In the genomic region with DNA sequence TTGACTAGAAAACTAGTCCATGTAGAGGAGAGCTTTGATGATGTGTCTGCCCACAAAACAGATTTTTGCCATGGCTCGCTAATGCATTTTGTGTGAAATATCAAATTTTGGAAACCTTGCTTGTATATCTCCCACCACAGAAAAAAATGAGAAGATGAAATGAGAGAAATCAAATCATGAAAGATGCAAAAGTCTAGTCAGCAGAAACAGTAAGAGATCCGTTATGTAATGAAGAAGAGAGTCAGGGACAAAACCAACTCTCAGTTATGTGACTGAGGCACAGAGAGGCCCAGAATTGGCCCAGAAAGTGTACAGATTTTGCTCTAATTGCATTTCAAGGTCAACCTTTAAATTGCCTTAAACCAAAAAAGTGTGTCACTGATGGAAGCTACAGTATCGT, we compare ENCODE assay signal across 19 cellular contexts.
A peak's percentile ranks its signal among the peaks of the same experiment; 100 is the strongest.
DNase-seq lines count a peak whose midpoint lies in the region; ATAC-seq and TF ChIP-seq lines count a peak whose summit lies in the region.
"Had no signal": no experiment of that assay in that cellular context is flagged by ENCODE, and none has a peak within 500 bp of the region (broad histone marks: within the 10 kb centered on the region; RNA-seq: fewer than 3 reads in every experiment).

No MANE protein-coding gene starts in this region.

- H3K4me3 ChIP-seq in SK-N-SH (ENCODE audit: low read depth in 2 of 2, low read length in 1 of 2) (no peak overlapping the region), RWPE2 (ENCODE audit: severe bottlenecking) (no peak overlapping the region), skeletal muscle tissue (ENCODE audit: low read length in 3 of 3) (no peak overlapping the region), gastroesophageal sphincter (no peak overlapping the region)
- H3K4me3 ChIP-seq: PC-9 had no signal

- no peak for TF ChIP-seq POLR2A in gastroesophageal sphincter (IDR thresholded peaks at IDR 0.05)

- no peaks in the 10 kb centered on the region for H4K20me1 ChIP-seq in SK-N-SH (ENCODE audit: insufficient read depth)

- peak overlapping the region; percentile 53; the same call in 1 of the 2 replicates for H3K4me2 ChIP-seq in SK-N-SH
- H3K4me2 ChIP-seq: KMS-11 had no signal

- no peak overlapping the region for H2AFZ ChIP-seq in SK-N-SH (ENCODE audit: low read depth)
- H2AFZ ChIP-seq: PC-9 had no signal

- no peaks in the 10 kb centered on the region for H3K9me3 ChIP-seq in SK-N-SH
- H3K9me3 ChIP-seq in RWPE2 (ENCODE audit: severe bottlenecking), result no peaks in the 10 kb centered on the region
- no peaks in the 10 kb centered on the region for H3K9me3 ChIP-seq in skeletal muscle tissue (ENCODE audit: control insufficient read depth in 3 of 3, low read length in 3 of 3)
- no peaks in the 10 kb centered on the region for H3K9me3 ChIP-seq in gastroesophageal sphincter

- ATAC-seq in SK-N-SH treated with all-trans-retinoic acid at 6 μM for 48 hours (no peak), RWPE2 (ENCODE audit: low read depth) (no peak), memory B cell (ENCODE audit: low read depth) (no peak), gastroesophageal sphincter (no peak), T-cell (replicated peaks in 1 of 4) (no peak)
- ATAC-seq: CD8-positive, alpha-beta T cell had no signal

- WGBS in SK-N-SH (ENCODE audit: low lambda C conversion rate), result 95% methylated on average over 3 of the region's 3 CpGs
- 79 to 87% methylated on average over 2 to 3 of the region's 3 CpGs for WGBS in gastroesophageal sphincter (ENCODE audit: low coverage in 1 of 2), 2 donors

- no peaks in the 10 kb centered on the region for H3K9me2 ChIP-seq in SK-N-SH

- CTCF ChIA-PET in SK-N-SH (lab: Yijun Ruan, JAX), result interaction anchor here (0.9 to 1.1 kb wide), 2 partner anchors 12 to 164 kb away, joined by 4 read pairs; no protein-coding TSS in a partner anchor
- CTCF ChIA-PET in T-cell (lab: Charles Lee), result interaction anchor here in 1 of 2 donors (0.7 kb wide), 1 partner anchor 1326 kb away, joined by 3 read pairs; no protein-coding TSS in a partner anchor

- H3K4me3 Mint-ChIP-seq in memory B cell (no peak overlapping the region), T-cell (no peak overlapping the region)
- H3K4me3 Mint-ChIP-seq in T-helper 2 cell treated with Interferon-gamma antibody and Interleukin-4, amounts not matched to agents 5 μg/mL and 100 μg/mL, for 36 hours, result no peak overlapping the region
- H3K4me3 Mint-ChIP-seq: CD8-positive, alpha-beta T cell; HFFc6 had no signal

- no peak for DNase-seq in SK-N-SH
- no peak for DNase-seq in RWPE2 (ENCODE audit: low spot score)
- DNase-seq in memory B cell (ENCODE audit: low spot score in 2 of 2), result no peak
- no peak for DNase-seq in T-helper 2 cell treated with Interferon-gamma antibody and Interleukin-4, amounts not matched to agents 5 μg/mL and 100 μg/mL, for 36 hours (ENCODE audit: low spot score)
- DNase-seq in T-cell, result no peak
- DNase-seq: CD8-positive, alpha-beta T cell; DMS79; NCI-H1048; NCI-H1436 treated with DMSO at 0.1 percent for 48 hours; NCI-H2029 treated with DMSO at 0.1 percent for 48 hours; NCI-H510A; NCI-H774 had no signal

- POLR2A ChIA-PET in SK-N-SH (lab: Yijun Ruan, JAX), result no interaction called here
- POLR2A ChIA-PET in T-cell (lab: Charles Lee), result no interaction called here

- no peaks in the 10 kb centered on the region for H3K27me3 Mint-ChIP-seq in memory B cell
- no peaks in the 10 kb centered on the region for H3K27me3 Mint-ChIP-seq in T-helper 2 cell treated with Interferon-gamma antibody and Interleukin-4, amounts not matched to agents 5 μg/mL and 100 μg/mL, for 36 hours (ENCODE audit: low read depth)
- H3K27me3 Mint-ChIP-seq in T-cell, result no peaks in the 10 kb centered on the region

- H3K4me1 Mint-ChIP-seq in memory B cell, result peaks cover 22% of the 10 kb centered on the region
- peaks cover 18% of the 10 kb centered on the region for H3K4me1 Mint-ChIP-seq in T-helper 2 cell treated with Interferon-gamma antibody and Interleukin-4, amounts not matched to agents 5 μg/mL and 100 μg/mL, for 36 hours (ENCODE audit: low read depth)
- peaks cover 0 to 11% (median 6%) of the 10 kb centered on the region in 3 donors for H3K4me1 Mint-ChIP-seq in T-cell

- H3K9ac ChIP-seq in SK-N-SH (no peak overlapping the region), skeletal muscle tissue (ENCODE audit: low read depth in 1 of 3, low read length in 3 of 3) (no peak overlapping the region)
- H3K9ac ChIP-seq: KMS-11 had no signal

- peaks cover 24% of the 10 kb centered on the region for H3F3A ChIP-seq in SK-N-SH (replicated peaks; ENCODE audit: insufficient read depth)

- peak overlapping the region; percentile 48 for H3K27ac Mint-ChIP-seq in memory B cell
- H3K27ac Mint-ChIP-seq in T-helper 2 cell treated with Interferon-gamma antibody and Interleukin-4, amounts not matched to agents 5 μg/mL and 100 μg/mL, for 36 hours, result no peak overlapping the region
- no peak overlapping the region for H3K27ac Mint-ChIP-seq in T-cell
- H3K27ac Mint-ChIP-seq: CD8-positive, alpha-beta T cell had no signal

- no peak for TF ChIP-seq RAD21 in SK-N-SH (IDR thresholded peaks at IDR 0.05; ENCODE audit: low read length)

- H3K27ac ChIP-seq in SK-N-SH (ENCODE audit: low read depth in 2 of 2, low read length in 1 of 2) (peak overlapping the region; percentile 68; a peak in 3 of 4 replicates), RWPE2 (ENCODE audit: poor library complexity, severe bottlenecking) (peak overlapping the region; percentile 16), skeletal muscle tissue (ENCODE audit: low read depth, low read length) (peak overlapping the region; percentile 10), gastroesophageal sphincter (peak overlapping the region in 2 of 4 donors; percentile 48 to 67)
- H3K27ac ChIP-seq: 22Rv1, KMS-11 had no signal

- TF ChIP-seq EP300 in SK-N-SH (IDR thresholded peaks at IDR 0.05; ENCODE audit: borderline replicate concordance in 1 of 2, low read depth in 1 of 2, low read length in 1 of 2) (no peak), gastroesophageal sphincter (IDR thresholded peaks at IDR 0.05) (no peak)

- H3K9me3 Mint-ChIP-seq in memory B cell (no peaks in the 10 kb centered on the region), T-cell (no peaks in the 10 kb centered on the region)
- no peaks in the 10 kb centered on the region for H3K9me3 Mint-ChIP-seq in T-helper 2 cell treated with Interferon-gamma antibody and Interleukin-4, amounts not matched to agents 5 μg/mL and 100 μg/mL, for 36 hours
- H3K9me3 Mint-ChIP-seq: CD8-positive, alpha-beta T cell; HFFc6 had no signal

- TF ChIP-seq CTCF in SK-N-SH (IDR thresholded peaks at IDR 0.05) (no peak), RWPE2 (IDR thresholded peaks at IDR 0.05; ENCODE audit: poor library complexity, severe bottlenecking) (no peak), gastroesophageal sphincter (IDR thresholded peaks at IDR 0.05) (no peak)

- H3K4me1 ChIP-seq in SK-N-SH (ENCODE audit: control insufficient read depth in 1 of 2, insufficient read depth in 2 of 2, low read depth in 1 of 2, low read length in 1 of 2) (peaks cover 7 to 33% of the 10 kb centered on the region in 2 experiments), RWPE2 (ENCODE audit: insufficient read depth, poor library complexity, severe bottlenecking) (peaks cover 19% of the 10 kb centered on the region), skeletal muscle tissue (ENCODE audit: control insufficient read depth in 3 of 3, insufficient read depth in 3 of 3, low read length in 3 of 3) (peaks cover 22 to 44% (median 29%) of the 10 kb centered on the region in 3 donors), gastroesophageal sphincter (peaks cover 3 to 58% (median 5%) of the 10 kb centered on the region in 3 donors)

- no peaks in the 10 kb centered on the region for H3K27me3 ChIP-seq in SK-N-SH (ENCODE audit: insufficient read depth)
- no peaks in the 10 kb centered on the region for H3K27me3 ChIP-seq in RWPE2 (ENCODE audit: insufficient read depth, poor library complexity, severe bottlenecking)
- no peaks in the 10 kb centered on the region for H3K27me3 ChIP-seq in skeletal muscle tissue (ENCODE audit: control insufficient read depth in 3 of 3, insufficient read depth in 3 of 3, low read length in 3 of 3)
- no peaks in the 10 kb centered on the region for H3K27me3 ChIP-seq in gastroesophageal sphincter

- H3K36me3 Mint-ChIP-seq in memory B cell (peaks cover 5% of the 10 kb centered on the region), T-cell (peaks cover 25% of the 10 kb centered on the region)
- H3K36me3 Mint-ChIP-seq in T-helper 2 cell treated with Interferon-gamma antibody and Interleukin-4, amounts not matched to agents 5 μg/mL and 100 μg/mL, for 36 hours (ENCODE audit: low read depth), result peaks cover 13% of the 10 kb centered on the region

- no peaks in the 10 kb centered on the region for H3K79me2 ChIP-seq in SK-N-SH (ENCODE audit: insufficient read depth)

- H3K36me3 ChIP-seq in SK-N-SH (replicated peaks in 1 of 2; ENCODE audit: control insufficient read depth in 1 of 2, insufficient read depth in 2 of 2, low read length in 1 of 2) (no peaks in the 10 kb centered on the region), RWPE2 (ENCODE audit: low read depth) (no peaks in the 10 kb centered on the region), skeletal muscle tissue (ENCODE audit: control insufficient read depth in 3 of 3, insufficient read depth in 3 of 3, low read length in 3 of 3) (peaks cover 0 to 5% (median 5%) of the 10 kb centered on the region in 3 donors), gastroesophageal sphincter (no peaks in the 10 kb centered on the region)

TF ChIP-seq in SK-N-SH, 30 proteins besides CTCF, POLR2A, EP300 and RAD21 (continues in another document):
- TF ChIP-seq CHD2 (IDR thresholded peaks at IDR 0.05; ENCODE audit: low read length, partially characterized antibody) (no peak), JUND (IDR thresholded peaks at IDR 0.05) (no peak)

TF ChIP-seq in SK-N-SH treated with all-trans-retinoic acid at 6 μM for 48 hours, 23 proteins besides CTCF, POLR2A, EP300 and RAD21:
- TF ChIP-seq, protein P1, sequence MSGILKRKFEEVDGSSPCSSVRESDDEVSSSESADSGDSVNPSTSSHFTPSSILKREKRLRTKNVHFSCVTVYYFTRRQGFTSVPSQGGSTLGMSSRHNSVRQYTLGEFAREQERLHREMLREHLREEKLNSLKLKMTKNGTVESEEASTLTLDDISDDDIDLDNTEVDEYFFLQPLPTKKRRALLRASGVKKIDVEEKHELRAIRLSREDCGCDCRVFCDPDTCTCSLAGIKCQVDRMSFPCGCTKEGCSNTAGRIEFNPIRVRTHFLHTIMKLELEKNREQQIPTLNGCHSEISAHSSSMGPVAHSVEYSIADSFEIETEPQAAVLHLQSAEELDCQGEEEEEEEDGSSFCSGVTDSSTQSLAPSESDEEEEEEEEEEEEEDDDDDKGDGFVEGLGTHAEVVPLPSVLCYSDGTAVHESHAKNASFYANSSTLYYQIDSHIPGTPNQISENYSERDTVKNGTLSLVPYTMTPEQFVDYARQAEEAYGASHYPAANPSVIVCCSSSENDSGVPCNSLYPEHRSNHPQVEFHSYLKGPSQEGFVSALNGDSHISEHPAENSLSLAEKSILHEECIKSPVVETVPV (CRISPR knock-in tag; IDR thresholded peaks at IDR 0.05), result no peak
- TF ChIP-seq BACH2 (CRISPR knock-in tag; IDR thresholded peaks at IDR 0.05; ENCODE audit: borderline replicate concordance) (no peak), OSR1 (CRISPR knock-in tag; IDR thresholded peaks at IDR 0.05) (no peak), CSDC2 (CRISPR knock-in tag; IDR thresholded peaks at IDR 0.05) (no peak), TCF4 (CRISPR knock-in tag; IDR thresholded peaks at IDR 0.05; ENCODE audit: borderline replicate concordance) (no peak), SNAI2 (CRISPR knock-in tag; IDR thresholded peaks at IDR 0.05) (no peak)
